In genomic region chr6:7910654-7911344, GRCh38 we compare ENCODE assay signal across 8 cellular contexts. TPM values are rescaled to one million over a fixed set of nuclear protein-coding genes. Genes with fewer than 3 reads are reported as not detected.
DNase-seq lines count a peak whose midpoint lies in the region; ATAC-seq and TF ChIP-seq lines count a peak whose summit lies in the region.

Gene TXNDC5 (minus strand): TSS chr6:7910788. CDS start chr6:7910776, 12 bp downstream.

- DNase-seq in AG08395 (ENCODE audit: low spot score) (peak; percentile 92), NCI-H526 treated with DMSO at 0.1 percent for 48 hours (lab: John Stamatoyannopoulos, UW) (peak; percentile 30), lung (ENCODE audit: low spot score) (peak; percentile 74)
- peak; percentile 64 for DNase-seq in activated CD8-positive, alpha-beta T cell treated with anti-CD3 and anti-CD28 coated beads for 36 hours
- peak; percentile 38 for DNase-seq in effector CD4-positive, alpha-beta T cell
- DNase-seq in stimulated activated CD4-positive, alpha-beta T cell treated with anti-CD3 and anti-CD28 coated beads, TNF-alpha, amount 100 ng/mL, for 24 hours (ENCODE audit: low read depth in 3 of 3) = peak; percentile 50 to 77 (median 59)

- intact Hi-C loops in activated CD8-positive, alpha-beta T cell treated with anti-CD3 and anti-CD28 coated beads for 36 hours (cut with micrococcal nuclease) = no loop called here

- peaks cover 8% of the 10 kb centered on the region for H3K36me3 Mint-ChIP-seq in activated CD8-positive, alpha-beta T cell treated with anti-CD3 and anti-CD28 coated beads for 36 hours (ENCODE audit: low read depth)

- H3K9me3 ChIP-seq in lung (ENCODE audit: control insufficient read depth in 2 of 2, insufficient read depth in 1 of 2, low read length in 1 of 2) = no peaks in the 10 kb centered on the region

- ATAC-seq in GM19023 (IDR thresholded peaks at IDR 0.05; ENCODE audit: unreplicated experiment) (peak; percentile 67), HG03175 (IDR thresholded peaks at IDR 0.05; ENCODE audit: unreplicated experiment) (peak; percentile 61), lung (ENCODE audit: insufficient read depth, low FRiP score) (peak; percentile 90)
- peak; percentile 83 for ATAC-seq in activated CD8-positive, alpha-beta T cell treated with anti-CD3 and anti-CD28 coated beads for 36 hours

- H3K27ac ChIP-seq in lung (ENCODE audit: low read depth in 1 of 2, low read length in 1 of 2) = peak within 1 kb of the TSS; percentile 78 to 85

- H3K4me1 ChIP-seq in lung (ENCODE audit: control insufficient read depth in 2 of 2, insufficient read depth in 2 of 2, low read length in 2 of 2) = peaks cover 3 to 5% of the 10 kb centered on the region in 2 donors

- H3K27ac Mint-ChIP-seq in activated CD8-positive, alpha-beta T cell treated with anti-CD3 and anti-CD28 coated beads for 36 hours = peak within 1 kb of the TSS; percentile 60

- WGBS in lung, 2 donors = 2 to 3% methylated on average over 42 to 75 of the region's 75 CpGs

- peak within 1 kb of the TSS; percentile 84 for H3K4me3 ChIP-seq in lung

- H3K4me1 Mint-ChIP-seq in activated CD8-positive, alpha-beta T cell treated with anti-CD3 and anti-CD28 coated beads for 36 hours (ENCODE audit: low read depth) = peaks cover 14% of the 10 kb centered on the region

- H3K9me3 Mint-ChIP-seq in activated CD8-positive, alpha-beta T cell treated with anti-CD3 and anti-CD28 coated beads for 36 hours = no peaks in the 10 kb centered on the region

- H3K27me3 ChIP-seq in lung (ENCODE audit: control insufficient read depth, insufficient read depth) = no peaks in the 10 kb centered on the region

- H3K36me3 ChIP-seq in lung (ENCODE audit: control insufficient read depth in 2 of 2, insufficient read depth in 2 of 2, low read length in 2 of 2) = no peaks in the 10 kb centered on the region

- POLR2A ChIA-PET in activated CD8-positive, alpha-beta T cell treated with anti-CD3 and anti-CD28 coated beads for 36 hours (lab: Charles Lee) = interaction anchor here (2.5 kb wide), 1 partner anchor 153 kb away, joined by 8 read pairs; no protein-coding TSS in a partner anchor

- H3K4me3 Mint-ChIP-seq in activated CD8-positive, alpha-beta T cell treated with anti-CD3 and anti-CD28 coated beads for 36 hours = peak within 1 kb of the TSS; percentile 89

- TF ChIP-seq CTCF in activated CD8-positive, alpha-beta T cell treated with anti-CD3 and anti-CD28 coated beads for 36 hours (IDR thresholded peaks at IDR 0.05) = no peak
- TF ChIP-seq CTCF in lung (IDR thresholded peaks at IDR 0.05; ENCODE audit: control extremely low read depth, extremely low read depth) = no peak

- CTCF ChIA-PET in activated CD8-positive, alpha-beta T cell treated with anti-CD3 and anti-CD28 coated beads for 36 hours (lab: Charles Lee) = no interaction called here

- H3K27me3 Mint-ChIP-seq in activated CD8-positive, alpha-beta T cell treated with anti-CD3 and anti-CD28 coated beads for 36 hours = peaks cover 1% of the 10 kb centered on the region

RNA-seq across cellular contexts. Expression of gene TXNDC5, which starts in this region (rescaled TPM):
- total RNA-seq in activated CD8-positive, alpha-beta T cell treated with anti-CD3 and anti-CD28 coated beads for 36 hours = 10 to 100 TPM; 49.3 to 51.0 TPM
- total RNA-seq in lung = 100 to 1,000 TPM; 115 to 177 TPM
- polyA plus RNA-seq in lung = 100 to 1,000 TPM in 1 of 2 donors, 10 to 100 TPM in 1; 79.2 to 131 TPM

Comparison
In these comparisons a context has a peak if more than half of its experiments do, and no peak if none do; other contexts are left out.
1. Peak in every context shown above with its lines: DNase-seq, ATAC-seq, H3K4me3 ChIP-seq and H3K27ac ChIP-seq.
2. DNase-seq: peak in every context shown above with its lines; median percentile 92 in AG08395; 74 in lung; 64 in activated CD8-positive, alpha-beta T cell treated with anti-CD3 and anti-CD28 coated beads for 36 hours; 59 in stimulated activated CD4-positive, alpha-beta T cell treated with anti-CD3 and anti-CD28 coated beads, TNF-alpha, amount 100 ng/mL, for 24 hours; 38 in effector CD4-positive, alpha-beta T cell; 30 in NCI-H526 treated with DMSO at 0.1 percent for 48 hours.